9 cellular contexts compared by ENCODE assay signal in the genomic region with DNA sequence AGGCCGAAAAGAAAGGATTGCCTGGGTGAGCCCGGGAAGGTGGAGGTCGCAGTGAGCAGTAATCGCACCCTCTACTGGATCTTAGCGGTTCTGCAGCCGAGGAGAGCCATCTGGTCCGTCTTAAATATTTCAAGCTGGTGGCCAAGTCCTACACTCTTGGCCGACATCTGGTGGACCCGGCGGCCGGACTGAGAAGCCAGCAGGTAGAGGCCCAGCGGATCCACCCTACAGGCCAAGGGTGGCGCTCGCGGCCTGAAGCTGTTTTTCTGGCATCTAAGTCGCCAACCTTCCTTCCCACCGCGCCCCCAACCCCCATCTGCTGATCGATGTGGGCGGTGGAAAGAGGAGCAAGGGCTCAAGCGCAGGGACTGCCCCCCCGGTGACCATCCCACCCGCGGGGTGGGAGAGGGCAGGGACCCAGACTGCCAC. TPM values are rescaled to one million over a fixed set of nuclear protein-coding genes. Genes with fewer than 3 reads are reported as not detected.
DNase-seq lines count a peak whose midpoint lies in the region; ATAC-seq and TF ChIP-seq lines count a peak whose summit lies in the region.
"Had no signal": no experiment of that assay in that cellular context is flagged by ENCODE, and none has a peak within 500 bp of the region (broad histone marks: within the 10 kb centered on the region; RNA-seq: fewer than 3 reads in every experiment).

No MANE protein-coding gene starts in this region.

- H3K9me3 ChIP-seq in ES-I3 (ENCODE audit: control insufficient read depth, insufficient read depth, low read length) (no peaks in the 10 kb centered on the region; the same call in 1 of the 2 replicates), ovary (no peaks in the 10 kb centered on the region)

- DNase-seq in NCI-H1092 (lab: John Stamatoyannopoulos, UW) (peak; percentile 39), epithelial cell of proximal tubule (ENCODE audit: low read depth) (no peak), ovary (peak; percentile 33 to 61 (median 52)), GDM1 (lab: John Stamatoyannopoulos, UW) (no peak), NOMO-1 treated with dmso at 0.1 percent for 144 hours (lab: John Stamatoyannopoulos, UW; ENCODE audit: unreplicated experiment) (no peak)

- H3K4me3 ChIP-seq in epithelial cell of proximal tubule (ENCODE audit: low read depth, low read length) = no peak overlapping the region
- peak overlapping the region; percentile 27 for H3K4me3 ChIP-seq in ovary

- TF ChIP-seq CTCF in epithelial cell of proximal tubule (conservative IDR thresholded peaks at IDR 0.05; ENCODE audit: low read depth, low read length) (peak; percentile 31), ovary (IDR thresholded peaks at IDR 0.05) (peak in 1 of 3 donors; percentile 21)

- intact Hi-C loops in ovary (cut with DNase I) = no loop called here

- ATAC-seq in GM21515 (IDR thresholded peaks at IDR 0.05; ENCODE audit: unreplicated experiment) (no peak), HG03460 (IDR thresholded peaks at IDR 0.05; ENCODE audit: unreplicated experiment) (no peak)
- ATAC-seq: HCT116 had no signal

- H3K4me1 ChIP-seq in ES-I3 (ENCODE audit: insufficient read depth, low read length) (no peaks in the 10 kb centered on the region), ovary (ENCODE audit: insufficient read depth) (peaks cover 3% of the 10 kb centered on the region)

- WGBS in ovary, 3 donors = 3 to 6% (median 4%) methylated on average over 19 to 24 of the region's 24 CpGs

- TF ChIP-seq EP300 in ovary (IDR thresholded peaks at IDR 0.05) = no peak

- no peaks in the 10 kb centered on the region for H3K27me3 ChIP-seq in ovary

- peak overlapping the region; percentile 56; the same call in 1 of the 2 replicates for H3K9ac ChIP-seq in ES-I3 (ENCODE audit: low read depth, low read length)

- TF ChIP-seq POLR2A in ovary (IDR thresholded peaks at IDR 0.05) = no peak

- no peak overlapping the region for H3K27ac ChIP-seq in ovary

- H3K36me3 ChIP-seq in ES-I3 (ENCODE audit: insufficient read depth, low read length) (no peaks in the 10 kb centered on the region), ovary (no peaks in the 10 kb centered on the region)

RNA-seq across cellular contexts. Expression of gene ZNF730, which starts 46.5 kb away (rescaled TPM):
- total RNA-seq in epithelial cell of proximal tubule (4.5 and 6.4 TPM in 2 replicates), ovary (1 to 10 TPM in 4 of 7 donors, under 1 TPM in 3; 0.57 to 4.5 (median 1.5) TPM)
- polyA plus RNA-seq in ovary = under 1 TPM; 0.54 to 0.85 TPM

Comparison
In these comparisons a context has a peak if more than half of its experiments do, and no peak if none do; other contexts are left out.
1. DNase-seq: peak in NCI-H1092 (single experiment) and ovary (5 of 5); none in epithelial cell of proximal tubule (single experiment), GDM1 (single experiment) and NOMO-1 treated with dmso at 0.1 percent for 144 hours (single experiment).